Comparison of ENCODE assay signal across 1 cellular context in the genomic region with DNA sequence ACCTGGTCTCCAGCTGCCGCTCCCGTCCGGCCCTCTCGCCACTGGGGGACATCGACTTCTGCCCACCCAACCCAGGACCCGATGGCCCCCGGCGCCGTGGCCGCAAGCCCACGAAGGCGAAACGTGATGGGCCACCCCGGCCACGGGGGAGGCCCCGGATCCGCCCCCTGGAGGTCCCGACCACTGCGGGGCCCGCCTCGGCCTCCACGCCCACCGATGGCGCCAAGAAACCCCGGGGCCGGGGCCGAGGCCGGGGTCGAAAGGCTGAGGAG.
TF ChIP-seq lines count a peak whose summit lies in the region.

No MANE protein-coding gene starts in this region.

TF ChIP-seq in H1, 55 proteins besides CTCF, POLR2A, EP300 and RAD21:
- no peak for TF ChIP-seq CHD1 (IDR thresholded peaks at IDR 0.05; ENCODE audit: low read depth, low read length)
- TF ChIP-seq CEBPB (IDR thresholded peaks at IDR 0.05; ENCODE audit: low read depth, low read length) = no peak
- TF ChIP-seq, protein P1, sequence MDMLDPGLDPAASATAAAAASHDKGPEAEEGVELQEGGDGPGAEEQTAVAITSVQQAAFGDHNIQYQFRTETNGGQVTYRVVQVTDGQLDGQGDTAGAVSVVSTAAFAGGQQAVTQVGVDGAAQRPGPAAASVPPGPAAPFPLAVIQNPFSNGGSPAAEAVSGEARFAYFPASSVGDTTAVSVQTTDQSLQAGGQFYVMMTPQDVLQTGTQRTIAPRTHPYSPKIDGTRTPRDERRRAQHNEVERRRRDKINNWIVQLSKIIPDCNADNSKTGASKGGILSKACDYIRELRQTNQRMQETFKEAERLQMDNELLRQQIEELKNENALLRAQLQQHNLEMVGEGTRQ (IDR thresholded peaks at IDR 0.05; ENCODE audit: low read length) = no peak
- no peak for TF ChIP-seq TAF1 (IDR thresholded peaks at IDR 0.05; ENCODE audit: low read depth, low read length)
- TF ChIP-seq TBP (IDR thresholded peaks at IDR 0.05; ENCODE audit: low read depth, low read length) = no peak
- TF ChIP-seq HDAC6 (IDR thresholded peaks at IDR 0.05; ENCODE audit: low read depth, low read length) = no peak
- TF ChIP-seq, protein P2, sequence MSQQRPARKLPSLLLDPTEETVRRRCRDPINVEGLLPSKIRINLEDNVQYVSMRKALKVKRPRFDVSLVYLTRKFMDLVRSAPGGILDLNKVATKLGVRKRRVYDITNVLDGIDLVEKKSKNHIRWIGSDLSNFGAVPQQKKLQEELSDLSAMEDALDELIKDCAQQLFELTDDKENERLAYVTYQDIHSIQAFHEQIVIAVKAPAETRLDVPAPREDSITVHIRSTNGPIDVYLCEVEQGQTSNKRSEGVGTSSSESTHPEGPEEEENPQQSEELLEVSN (IDR thresholded peaks at IDR 0.05) = no peak
- TF ChIP-seq GTF2F1 (IDR thresholded peaks at IDR 0.05; ENCODE audit: borderline replicate concordance, low read depth, low read length) = no peak
- TF ChIP-seq GABPA (IDR thresholded peaks at IDR 0.05; ENCODE audit: borderline replicate concordance, insufficient read depth, low read length) = no peak
